ENCODE assay signal across 1 cellular context in the genomic region with DNA sequence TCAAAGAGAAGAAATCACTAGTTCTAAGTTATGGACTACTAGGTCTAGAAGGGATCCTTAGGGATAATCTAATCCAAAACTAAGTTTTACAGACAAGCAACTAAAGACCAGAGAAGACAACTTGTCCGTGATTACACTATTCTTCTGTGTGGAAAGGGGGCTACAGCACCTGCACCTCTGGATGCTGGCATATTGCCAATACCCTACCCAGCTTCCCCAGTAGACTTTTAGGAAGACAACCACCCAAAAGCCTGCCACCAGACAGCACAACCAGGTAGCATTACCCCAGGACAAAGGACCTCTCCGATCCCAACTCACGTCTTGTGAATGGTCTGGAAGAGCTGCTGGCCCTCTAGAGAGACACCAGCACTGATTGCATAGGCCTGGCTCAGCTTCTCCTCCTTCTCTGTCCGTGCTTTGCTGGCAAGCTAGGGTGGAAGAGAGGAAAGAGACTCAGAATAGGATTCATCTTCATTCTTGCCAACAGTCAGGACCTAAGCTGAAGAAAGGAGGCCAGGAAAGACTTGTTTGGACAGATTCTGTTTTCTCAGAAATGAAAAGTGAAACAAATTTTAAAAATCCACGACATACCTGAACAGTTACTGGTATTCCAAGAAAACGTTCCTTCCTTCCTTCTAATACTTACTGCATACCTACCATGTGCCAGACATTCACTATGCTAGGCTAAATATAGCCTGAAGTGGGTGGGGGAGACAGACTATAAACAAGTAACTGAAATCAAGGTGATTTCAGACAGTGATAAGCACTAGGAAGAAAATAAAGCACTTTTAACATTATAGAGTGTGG.
TF ChIP-seq lines count a peak whose summit lies in the region.

No MANE protein-coding gene starts in this region.

TF ChIP-seq in IMR-90, 13 proteins besides CTCF, POLR2A, EP300 and RAD21:
- no peak for TF ChIP-seq FOS (IDR thresholded peaks at IDR 0.05; ENCODE audit: low read depth, low read length)
- no peak for TF ChIP-seq BHLHE40 (IDR thresholded peaks at IDR 0.05; ENCODE audit: low read depth, low read length)
- no peak for TF ChIP-seq RCOR1 (IDR thresholded peaks at IDR 0.05; ENCODE audit: insufficient replicate concordance, low read length)
- no peak for TF ChIP-seq RFX5 (IDR thresholded peaks at IDR 0.05; ENCODE audit: low read depth, low read length)
TF ChIP-seq in IMR-90: peak in this region for 0.
